8 cellular contexts compared by ENCODE assay signal in the genomic region with DNA sequence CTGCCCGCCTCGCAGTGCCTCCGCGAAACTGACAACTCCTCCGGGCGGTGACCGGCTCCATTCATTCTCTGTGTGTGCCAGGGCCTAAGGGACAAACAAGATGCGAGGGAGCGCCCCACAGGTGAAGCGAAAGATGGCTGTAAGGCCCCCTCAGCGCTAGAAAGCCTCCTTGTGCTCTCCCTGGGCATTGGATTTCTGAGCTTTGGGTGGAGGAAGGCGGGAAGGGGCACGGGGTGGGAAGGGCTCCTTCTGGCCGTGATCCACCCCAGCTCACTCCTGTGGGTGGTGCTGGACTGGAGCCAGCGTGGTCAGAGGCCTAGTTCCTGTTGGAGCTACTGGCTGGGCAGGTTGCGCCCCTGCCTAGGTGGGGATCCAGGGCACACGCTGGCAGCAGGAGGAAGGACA. TPM values are rescaled to one million over a fixed set of nuclear protein-coding genes. Genes with fewer than 3 reads are reported as not detected.
DNase-seq lines count a peak whose midpoint lies in the region; ATAC-seq, FAIRE-seq and TF ChIP-seq lines count a peak whose summit lies in the region.

No MANE protein-coding gene starts in this region.

- no peaks in the 10 kb centered on the region for H4K20me1 ChIP-seq in keratinocyte (ENCODE audit: control insufficient read depth, extremely low read depth, insufficient read depth, low read length)

- no peak overlapping the region for H3K27ac Mint-ChIP-seq in MCF 10A (ENCODE audit: low read depth, unreplicated experiment)

- H3K4me1 Mint-ChIP-seq in MCF 10A (ENCODE audit: insufficient read depth, unreplicated experiment) = peaks cover 36% of the 10 kb centered on the region

- POLR2A ChIA-PET in MCF 10A (lab: Yijun Ruan, JAX) = no interaction called here

- H3K27me3 ChIP-seq in breast epithelium = peaks cover 0 to 43% of the 10 kb centered on the region in 2 donors
- no peaks in the 10 kb centered on the region for H3K27me3 ChIP-seq in keratinocyte (ENCODE audit: control insufficient read depth, extremely low read depth, insufficient read depth, low read length)
- H3K27me3 ChIP-seq in subcutaneous abdominal adipose tissue (ENCODE audit: control insufficient read depth in 5 of 5, insufficient read depth in 4 of 5, low read length in 5 of 5) = peaks cover 3 to 18% (median 13%) of the 10 kb centered on the region in 5 donors

- H3K27me3 Mint-ChIP-seq in MCF 10A (ENCODE audit: insufficient read depth, unreplicated experiment) = peaks cover 33% of the 10 kb centered on the region

- TF ChIP-seq CTCF in breast epithelium (IDR thresholded peaks at IDR 0.05) = no peak
- no peak for TF ChIP-seq CTCF in MCF 10A (IDR thresholded peaks at IDR 0.05; ENCODE audit: unreplicated experiment)
- TF ChIP-seq CTCF in keratinocyte (optimal IDR thresholded peaks at IDR 0.05 in 1 of 3, IDR thresholded peaks at IDR 0.05 in 1 of 3, conservative IDR thresholded peaks at IDR 0.05 in 1 of 3; ENCODE audit: extremely low read depth in 1 of 3, insufficient read depth in 2 of 3, low read length in 3 of 3) = no peak

- H3K36me3 Mint-ChIP-seq in MCF 10A (ENCODE audit: insufficient read depth, unreplicated experiment) = no peaks in the 10 kb centered on the region

- H3K4me3 ChIP-seq in breast epithelium = peak overlapping the region; percentile 52 to 64 (median 56)
- peak overlapping the region in 2 of 3 experiments; percentile 75 for H3K4me3 ChIP-seq in keratinocyte (ENCODE audit: control insufficient read depth in 2 of 3, extremely low read depth in 1 of 3, insufficient read depth in 2 of 3, low read depth in 1 of 3, low read length in 3 of 3)
- peak overlapping the region; percentile 51 to 78 (median 66) for H3K4me3 ChIP-seq in subcutaneous abdominal adipose tissue (ENCODE audit: low read depth in 1 of 5, low read length in 5 of 5)

- no peaks in the 10 kb centered on the region for H3K9me1 ChIP-seq in keratinocyte (ENCODE audit: control insufficient read depth, extremely low read depth, insufficient read depth, low read length)

- no peak for TF ChIP-seq POLR2A in breast epithelium (IDR thresholded peaks at IDR 0.05)

- no TSS peak for BruUV-seq in MCF 10A (replicated peaks; lab: Mats Ljungman, UMichigan)

- H3K36me3 ChIP-seq in breast epithelium (no peaks in the 10 kb centered on the region), keratinocyte (ENCODE audit: control insufficient read depth in 2 of 2, extremely low read depth in 1 of 2, insufficient read depth in 2 of 2, low read length in 2 of 2) (no peaks in the 10 kb centered on the region), subcutaneous abdominal adipose tissue (ENCODE audit: control insufficient read depth in 5 of 5, insufficient read depth in 5 of 5, low read length in 5 of 5) (no peaks in the 10 kb centered on the region)

- dilution Hi-C loops in keratinocyte (cut with MboI; ENCODE audit: extremely low pct_ligation_motif_present, low sequenced_read_pairs) = no loop called here

- CTCF ChIA-PET in MCF 10A (lab: Yijun Ruan, JAX) = interaction anchor here (0.8 to 2.8 kb wide), 6 partner anchors 10 to 332 kb away, joined by 3 to 13 read pairs (median 5); no protein-coding TSS in a partner anchor

- no peak for FAIRE-seq in keratinocyte (lab: Jason Lieb, UNC)

- H3K9ac ChIP-seq in keratinocyte (ENCODE audit: control insufficient read depth, extremely low read depth, insufficient read depth, low read length) = peak overlapping the region; percentile 47
- H3K9ac ChIP-seq in subcutaneous abdominal adipose tissue (ENCODE audit: low read length in 5 of 5) = peak overlapping the region in 3 of 5 donors; percentile 25 to 56 (median 46)

- no peak overlapping the region for H3K4me3 Mint-ChIP-seq in MCF 10A (ENCODE audit: unreplicated experiment)

- no peaks in the 10 kb centered on the region for H3K9me3 Mint-ChIP-seq in MCF 10A (ENCODE audit: unreplicated experiment)

- H3K9me3 ChIP-seq in breast epithelium = no peaks in the 10 kb centered on the region
- H3K9me3 ChIP-seq in keratinocyte (ENCODE audit: control insufficient read depth, low read depth, low read length) = no peaks in the 10 kb centered on the region
- no peaks in the 10 kb centered on the region for H3K9me3 ChIP-seq in subcutaneous abdominal adipose tissue (ENCODE audit: control insufficient read depth in 5 of 5, low read length in 5 of 5)

- H2AFZ ChIP-seq in keratinocyte (ENCODE audit: control insufficient read depth, low read length) = no peak overlapping the region

- intact Hi-C loops in breast epithelium (cut with DNase I; ENCODE audit: low total_unique reads) (no loop called here), MCF 10A (cut with micrococcal nuclease) (no loop called here)

- H3K27ac ChIP-seq in breast epithelium (no peak overlapping the region), keratinocyte (ENCODE audit: control insufficient read depth, insufficient read depth, low read length) (no peak overlapping the region), subcutaneous abdominal adipose tissue (ENCODE audit: low read depth, low read length) (no peak overlapping the region)

- peaks cover 0 to 16% of the 10 kb centered on the region in 2 donors for H3K4me1 ChIP-seq in breast epithelium
- peaks cover 34% of the 10 kb centered on the region for H3K4me1 ChIP-seq in keratinocyte (ENCODE audit: control insufficient read depth, extremely low read depth, insufficient read depth, low read length)
- H3K4me1 ChIP-seq in subcutaneous abdominal adipose tissue (ENCODE audit: control insufficient read depth in 5 of 5, insufficient read depth in 5 of 5, low read length in 5 of 5) = peaks cover 2 to 21% (median 18%) of the 10 kb centered on the region in 5 donors

- DNase-seq in breast epithelium (ENCODE audit: low spot score in 2 of 2) (no peak), MCF 10A (ENCODE audit: unreplicated experiment) (no peak), keratinocyte (ENCODE audit: low read depth, low spot score) (no peak)
- peak; percentile 33 to 41 for DNase-seq in activated T-cell treated with anti-CD3 and anti-CD28 coated beads, Interleukin-2, amount 50 U/mL, for 48 hours

- H3K4me2 ChIP-seq in keratinocyte (ENCODE audit: control insufficient read depth, extremely low read depth, insufficient read depth, low read depth, low read length) = peak overlapping the region; percentile 83

- H3K79me2 ChIP-seq in keratinocyte (ENCODE audit: control insufficient read depth, insufficient read depth, low read length) = no peaks in the 10 kb centered on the region

- ATAC-seq in GM18511 (IDR thresholded peaks at IDR 0.05; ENCODE audit: unreplicated experiment) (no peak), HG02763 (IDR thresholded peaks at IDR 0.05; ENCODE audit: unreplicated experiment) (no peak), GM21447 (IDR thresholded peaks at IDR 0.05; ENCODE audit: unreplicated experiment) (no peak)

RNA-seq across cellular contexts. Expression of a gene that starts 0.9 kb away (rescaled TPM):
- 1 to 10 TPM; 2.6 to 6.6 (median 3.9) TPM for total RNA-seq in breast epithelium
- total RNA-seq in MCF 10A (2022) = not detected in 2 replicates
- polyA plus RNA-seq in keratinocyte = 1.1 to 1.8 TPM (median 1.2 TPM) in 3 replicates
- 0.60 TPM for polyA plus RNA-seq in keratinocyte (2011; ENCODE audit: low read depth)
- polyA plus RNA-seq in keratinocyte (2011; cell fraction: cytosol; rRNA removed) = 0.44 and 0.74 TPM in 2 replicates
- polyA plus RNA-seq in keratinocyte (2011; cell fraction: nucleus; rRNA removed) = 1.5 and 1.6 TPM in 2 replicates
- 0.21 and 1.3 TPM in 2 replicates for polyA plus RNA-seq in keratinocyte (2012; ENCODE audit: low replicate concordance)
- polyA minus RNA-seq in keratinocyte = 0.49 to 1.4 TPM (median 1.0 TPM) in 3 replicates
- 0.96 TPM for polyA minus RNA-seq in keratinocyte (2011; cell fraction: cytosol; rRNA and poly(A)+ RNA removed)
- 1.2 and 1.5 TPM in 2 replicates for polyA minus RNA-seq in keratinocyte (2011; cell fraction: nucleus; rRNA and poly(A)+ RNA removed)

RNA-seq across cellular contexts. Expression of a gene that starts 12.1 kb away (rescaled TPM):
- total RNA-seq in breast epithelium (10 to 100 TPM in 2 of 3 donors, 1 to 10 TPM in 1; 5.6 to 23.3 (median 17.3) TPM), MCF 10A (2022) (21.2 and 21.8 TPM in 2 replicates)
- 11.5 to 14.4 TPM (median 13.5 TPM) in 3 replicates for polyA plus RNA-seq in keratinocyte
- polyA plus RNA-seq in keratinocyte (2011; ENCODE audit: low read depth) = 10.0 TPM
- polyA plus RNA-seq in keratinocyte (2011; cell fraction: cytosol; rRNA removed) = 9.6 and 11.6 TPM in 2 replicates
- 21.0 and 23.5 TPM in 2 replicates for polyA plus RNA-seq in keratinocyte (2011; cell fraction: nucleus; rRNA removed)
- polyA plus RNA-seq in keratinocyte (2012; ENCODE audit: low replicate concordance) = 11.2 and 18.3 TPM in 2 replicates
- 10.9 to 16.3 TPM (median 16.3 TPM) in 3 replicates for polyA minus RNA-seq in keratinocyte
- polyA minus RNA-seq in keratinocyte (2011; cell fraction: cytosol; rRNA and poly(A)+ RNA removed) = 14.6 TPM
- polyA minus RNA-seq in keratinocyte (2011; cell fraction: nucleus; rRNA and poly(A)+ RNA removed) = 8.4 and 12.4 TPM in 2 replicates

Comparison
In these comparisons a context has a peak if more than half of its experiments do, and no peak if none do; other contexts are left out.
1. DNase-seq: peak in activated T-cell treated with anti-CD3 and anti-CD28 coated beads, Interleukin-2, amount 50 U/mL, for 48 hours (2 of 2); none in breast epithelium (0 of 2), MCF 10A (single experiment) and keratinocyte (single experiment).
2. Peak in every context shown above with its lines, with median percentiles within 50 percentile points of each other: H3K4me3 ChIP-seq.